ENCODE assay signal across 9 cellular contexts in genomic region chr6:33320315-33321181, GRCh38. TPM values are rescaled to one million over a fixed set of nuclear protein-coding genes. Genes with fewer than 3 reads are reported as not detected.
A peak's percentile ranks its signal among the peaks of the same experiment; 100 is the strongest.
DNase-seq lines count a peak whose midpoint lies in the region; ATAC-seq, FAIRE-seq and TF ChIP-seq lines count a peak whose summit lies in the region.
"Had no signal": no experiment of that assay in that cellular context is flagged by ENCODE, and none has a peak within 500 bp of the region (broad histone marks: within the 10 kb centered on the region; RNA-seq: fewer than 3 reads in every experiment).

No MANE protein-coding gene starts in this region.

- H3K9me3 ChIP-seq in iPS-20b (ENCODE audit: insufficient read depth, low read depth, low read length) (no peaks in the 10 kb centered on the region), tibial artery (no peaks in the 10 kb centered on the region)

- H3K27me3 Mint-ChIP-seq in activated CD8-positive, alpha-beta memory T cell treated with anti-CD3 and anti-CD28 coated beads, Interleukin-2, amount 10 ng/mL, durations not matched to agents 7 days and 5 days = no peaks in the 10 kb centered on the region
- H3K27me3 Mint-ChIP-seq in activated naive CD8-positive, alpha-beta T cell treated with anti-CD3 and anti-CD28 coated beads, Interleukin-2, amount 10 ng/mL, durations not matched to agents 7 days and 5 days = no peaks in the 10 kb centered on the region

- intact Hi-C loops in tibial artery (cut with DNase I; ENCODE audit: low total_unique reads) = no loop called here

- DNase-seq in activated CD8-positive, alpha-beta memory T cell treated with anti-CD3 and anti-CD28 coated beads, Interleukin-2, amount 10 ng/mL, durations not matched to agents 7 days and 5 days = no peak
- DNase-seq in activated CD8-positive, alpha-beta memory T cell treated with anti-CD3 and anti-CD28 coated beads for 24 hours = no peak
- no peak for DNase-seq in activated naive CD8-positive, alpha-beta T cell treated with anti-CD3 and anti-CD28 coated beads, Interleukin-2, amount 10 ng/mL, durations not matched to agents 7 days and 5 days
- peak; percentile 69 to 80 for DNase-seq in tibial artery
- DNase-seq in NCI-H2081 (lab: John Stamatoyannopoulos, UW) = no peak
- DNase-seq in GM12891 (ENCODE audit: insufficient read length, low spot score) = no peak

- no peaks in the 10 kb centered on the region for H3K9me3 Mint-ChIP-seq in activated CD8-positive, alpha-beta memory T cell treated with anti-CD3 and anti-CD28 coated beads, Interleukin-2, amount 10 ng/mL, durations not matched to agents 7 days and 5 days (ENCODE audit: low read depth)
- H3K9me3 Mint-ChIP-seq in activated naive CD8-positive, alpha-beta T cell treated with anti-CD3 and anti-CD28 coated beads, Interleukin-2, amount 10 ng/mL, durations not matched to agents 7 days and 5 days = no peaks in the 10 kb centered on the region

- FAIRE-seq in GM12891 (lab: Jason Lieb, UNC) = no peak
- FAIRE-seq: G401.6 had no signal

- POLR2A ChIA-PET in activated naive CD8-positive, alpha-beta T cell treated with anti-CD3 and anti-CD28 coated beads, Interleukin-2, amount 10 ng/mL, durations not matched to agents 7 days and 5 days (lab: Charles Lee) = no interaction called here

- H3K4me3 ChIP-seq in iPS-20b (ENCODE audit: low read length) (peak overlapping the region; percentile 100; the same call in 1 of the 2 replicates), tibial artery (peak overlapping the region in 1 of 2 donors; percentile 64)

- H3K4me1 ChIP-seq in iPS-20b (ENCODE audit: insufficient read depth, low read length) = peaks cover 23% of the 10 kb centered on the region
- peaks cover 0 to 59% (median 56%) of the 10 kb centered on the region in 4 donors for H3K4me1 ChIP-seq in tibial artery

- H3K27ac ChIP-seq in iPS-20b (ENCODE audit: low read length) = no peak overlapping the region
- H3K27ac ChIP-seq in tibial artery = peak overlapping the region; percentile 15 to 94

- H3K4me1 Mint-ChIP-seq in activated CD8-positive, alpha-beta memory T cell treated with anti-CD3 and anti-CD28 coated beads, Interleukin-2, amount 10 ng/mL, durations not matched to agents 7 days and 5 days = peaks cover 70% of the 10 kb centered on the region
- peaks cover 51% of the 10 kb centered on the region for H3K4me1 Mint-ChIP-seq in activated naive CD8-positive, alpha-beta T cell treated with anti-CD3 and anti-CD28 coated beads, Interleukin-2, amount 10 ng/mL, durations not matched to agents 7 days and 5 days

- TF ChIP-seq POLR2A in GM12891 (IDR thresholded peaks at IDR 0.05; ENCODE audit: low read depth, low read length) = no peak

- H3K36me3 Mint-ChIP-seq in activated CD8-positive, alpha-beta memory T cell treated with anti-CD3 and anti-CD28 coated beads, Interleukin-2, amount 10 ng/mL, durations not matched to agents 7 days and 5 days = peaks cover 42% of the 10 kb centered on the region
- peaks cover 45% of the 10 kb centered on the region for H3K36me3 Mint-ChIP-seq in activated naive CD8-positive, alpha-beta T cell treated with anti-CD3 and anti-CD28 coated beads, Interleukin-2, amount 10 ng/mL, durations not matched to agents 7 days and 5 days

- H3K27ac Mint-ChIP-seq in activated CD8-positive, alpha-beta memory T cell treated with anti-CD3 and anti-CD28 coated beads, Interleukin-2, amount 10 ng/mL, durations not matched to agents 7 days and 5 days = peak overlapping the region; percentile 61
- peak overlapping the region; percentile 100 for H3K27ac Mint-ChIP-seq in activated naive CD8-positive, alpha-beta T cell treated with anti-CD3 and anti-CD28 coated beads, Interleukin-2, amount 10 ng/mL, durations not matched to agents 7 days and 5 days

- H3K27me3 ChIP-seq in iPS-20b (ENCODE audit: insufficient read depth, low read length) = no peaks in the 10 kb centered on the region
- H3K27me3 ChIP-seq in tibial artery = no peaks in the 10 kb centered on the region

- TF ChIP-seq CTCF in tibial artery (IDR thresholded peaks at IDR 0.05) = no peak

- CTCF ChIA-PET in activated CD8-positive, alpha-beta memory T cell treated with anti-CD3 and anti-CD28 coated beads, Interleukin-2, amount 10 ng/mL, durations not matched to agents 7 days and 5 days (lab: Charles Lee) = interaction anchor here (1.0 to 1.4 kb wide), 2 partner anchors 31 to 106 kb away, joined by 3 read pairs; partner anchors contain the start of gene PFDN6

- no peak for ATAC-seq in activated CD8-positive, alpha-beta memory T cell treated with anti-CD3 and anti-CD28 coated beads, Interleukin-2, amount 10 ng/mL, durations not matched to agents 7 days and 5 days
- no peak for ATAC-seq in activated naive CD8-positive, alpha-beta T cell treated with anti-CD3 and anti-CD28 coated beads, Interleukin-2, amount 10 ng/mL, durations not matched to agents 7 days and 5 days (ENCODE audit: low read depth)
- no peak for ATAC-seq in HG03108 (IDR thresholded peaks at IDR 0.05; ENCODE audit: unreplicated experiment)

- H3K4me3 Mint-ChIP-seq in activated CD8-positive, alpha-beta memory T cell treated with anti-CD3 and anti-CD28 coated beads, Interleukin-2, amount 10 ng/mL, durations not matched to agents 7 days and 5 days = peak overlapping the region; percentile 94
- peak overlapping the region; percentile 100 for H3K4me3 Mint-ChIP-seq in activated naive CD8-positive, alpha-beta T cell treated with anti-CD3 and anti-CD28 coated beads, Interleukin-2, amount 10 ng/mL, durations not matched to agents 7 days and 5 days

- peak overlapping the region; percentile 99; the same call in 1 of the 2 replicates for H3K9ac ChIP-seq in iPS-20b (ENCODE audit: low read depth, low read length)

- H3K36me3 ChIP-seq in iPS-20b (ENCODE audit: insufficient read depth, low read depth, low read length) (peaks cover 39% of the 10 kb centered on the region), tibial artery (peaks cover 14 to 40% (median 27%) of the 10 kb centered on the region in 3 donors)

TF ChIP-seq in GM12891, 5 proteins besides CTCF, POLR2A, EP300 and RAD21:
- no peak for TF ChIP-seq POLR2AphosphoS5 (IDR thresholded peaks at IDR 0.05; ENCODE audit: low read depth, low read length)
- no peak for TF ChIP-seq PAX5 (IDR thresholded peaks at IDR 0.05; ENCODE audit: insufficient read depth, low read length, severe bottlenecking)
- TF ChIP-seq SPI1 (IDR thresholded peaks at IDR 0.05; ENCODE audit: low read depth, low read length) = no peak
- no peak for TF ChIP-seq TAF1 (IDR thresholded peaks at IDR 0.05; ENCODE audit: low read depth, low read length)
- no peak for TF ChIP-seq POU2F2 (IDR thresholded peaks at IDR 0.05; ENCODE audit: low read depth, low read length)

RNA-seq across cellular contexts. Expression of gene DAXX, which starts 2.2 kb away (rescaled TPM):
- 100 to 1,000 TPM; 102 to 107 TPM for total RNA-seq in activated CD8-positive, alpha-beta memory T cell treated with anti-CD3 and anti-CD28 coated beads, Interleukin-2, amount 10 ng/mL, durations not matched to agents 7 days and 5 days
- 100 to 1,000 TPM; 108 to 117 TPM for total RNA-seq in activated naive CD8-positive, alpha-beta T cell treated with anti-CD3 and anti-CD28 coated beads, Interleukin-2, amount 10 ng/mL, durations not matched to agents 7 days and 5 days
- polyA plus RNA-seq in GM12891 (2012; ENCODE audit: low read depth, missing spikeins) = 35.0 TPM

RNA-seq across cellular contexts. Expression of gene ZBTB22, which starts 3.0 kb away (rescaled TPM):
- total RNA-seq in activated CD8-positive, alpha-beta memory T cell treated with anti-CD3 and anti-CD28 coated beads, Interleukin-2, amount 10 ng/mL, durations not matched to agents 7 days and 5 days = 10 to 100 TPM; 10.6 to 11.8 TPM
- 10 to 100 TPM; 20.9 to 24.5 TPM for total RNA-seq in activated naive CD8-positive, alpha-beta T cell treated with anti-CD3 and anti-CD28 coated beads, Interleukin-2, amount 10 ng/mL, durations not matched to agents 7 days and 5 days
- 8.5 TPM for polyA plus RNA-seq in GM12891 (2012; ENCODE audit: low read depth, missing spikeins)

RNA-seq across cellular contexts. Expression of gene TAPBP, which starts 6.7 kb away (rescaled TPM):
- 100 to 1,000 TPM; 207 to 235 TPM for total RNA-seq in activated CD8-positive, alpha-beta memory T cell treated with anti-CD3 and anti-CD28 coated beads, Interleukin-2, amount 10 ng/mL, durations not matched to agents 7 days and 5 days
- 100 to 1,000 TPM; 250 to 257 TPM for total RNA-seq in activated naive CD8-positive, alpha-beta T cell treated with anti-CD3 and anti-CD28 coated beads, Interleukin-2, amount 10 ng/mL, durations not matched to agents 7 days and 5 days
- 48.1 TPM for polyA plus RNA-seq in GM12891 (2012; ENCODE audit: low read depth, missing spikeins)

RNA-seq across cellular contexts. Expression of gene RGL2, which starts 21.8 kb away (rescaled TPM):
- total RNA-seq in activated CD8-positive, alpha-beta memory T cell treated with anti-CD3 and anti-CD28 coated beads, Interleukin-2, amount 10 ng/mL, durations not matched to agents 7 days and 5 days = 10 to 100 TPM; 34.7 to 49.9 TPM
- 10 to 100 TPM; 65.4 to 65.5 TPM for total RNA-seq in activated naive CD8-positive, alpha-beta T cell treated with anti-CD3 and anti-CD28 coated beads, Interleukin-2, amount 10 ng/mL, durations not matched to agents 7 days and 5 days
- 16.3 TPM for polyA plus RNA-seq in GM12891 (2012; ENCODE audit: low read depth, missing spikeins)

RNA-seq across cellular contexts. Expression of gene PFDN6, which starts 31.1 kb away (rescaled TPM):
- 10 to 100 TPM; 67.8 to 90.3 TPM for total RNA-seq in activated CD8-positive, alpha-beta memory T cell treated with anti-CD3 and anti-CD28 coated beads, Interleukin-2, amount 10 ng/mL, durations not matched to agents 7 days and 5 days
- total RNA-seq in activated naive CD8-positive, alpha-beta T cell treated with anti-CD3 and anti-CD28 coated beads, Interleukin-2, amount 10 ng/mL, durations not matched to agents 7 days and 5 days = 10 to 100 TPM; 53.3 to 54.7 TPM
- polyA plus RNA-seq in GM12891 (2012; ENCODE audit: low read depth, missing spikeins) = 143 TPM

Comparison
In these comparisons a context has a peak if more than half of its experiments do, and no peak if none do; other contexts are left out.
1. DNase-seq: peak in tibial artery (2 of 2); none in activated CD8-positive, alpha-beta memory T cell treated with anti-CD3 and anti-CD28 coated beads, Interleukin-2, amount 10 ng/mL, durations not matched to agents 7 days and 5 days (single experiment), activated CD8-positive, alpha-beta memory T cell treated with anti-CD3 and anti-CD28 coated beads for 24 hours (single experiment), activated naive CD8-positive, alpha-beta T cell treated with anti-CD3 and anti-CD28 coated beads, Interleukin-2, amount 10 ng/mL, durations not matched to agents 7 days and 5 days (single experiment), NCI-H2081 (0 of 2) and GM12891 (single experiment).